Comparison of ENCODE assay signal across 1 cellular context in genomic region chr11:86370922-86371614, GRCh38.
TF ChIP-seq lines count a peak whose summit lies in the region.

No MANE protein-coding gene starts in this region.

TF ChIP-seq in IMR-90, 13 proteins besides CTCF, POLR2A, EP300 and RAD21:
- TF ChIP-seq CEBPB (IDR thresholded peaks at IDR 0.05; ENCODE audit: low read depth, low read length) = peak; percentile 19; the same call in 1 of the 2 replicates
- 0 out of 2 replicates have a peak, but pooled peaks have one; percentile 29 for TF ChIP-seq NFE2L2 (IDR thresholded peaks at IDR 0.05; ENCODE audit: low read depth, low read length)
- peak; percentile 86 for TF ChIP-seq MAFK (IDR thresholded peaks at IDR 0.05; ENCODE audit: low read depth, low read length)
- TF ChIP-seq RFX5 (IDR thresholded peaks at IDR 0.05; ENCODE audit: low read depth, low read length) = no peak
